ENCODE assay signal across 20 cellular contexts in the genomic region with DNA sequence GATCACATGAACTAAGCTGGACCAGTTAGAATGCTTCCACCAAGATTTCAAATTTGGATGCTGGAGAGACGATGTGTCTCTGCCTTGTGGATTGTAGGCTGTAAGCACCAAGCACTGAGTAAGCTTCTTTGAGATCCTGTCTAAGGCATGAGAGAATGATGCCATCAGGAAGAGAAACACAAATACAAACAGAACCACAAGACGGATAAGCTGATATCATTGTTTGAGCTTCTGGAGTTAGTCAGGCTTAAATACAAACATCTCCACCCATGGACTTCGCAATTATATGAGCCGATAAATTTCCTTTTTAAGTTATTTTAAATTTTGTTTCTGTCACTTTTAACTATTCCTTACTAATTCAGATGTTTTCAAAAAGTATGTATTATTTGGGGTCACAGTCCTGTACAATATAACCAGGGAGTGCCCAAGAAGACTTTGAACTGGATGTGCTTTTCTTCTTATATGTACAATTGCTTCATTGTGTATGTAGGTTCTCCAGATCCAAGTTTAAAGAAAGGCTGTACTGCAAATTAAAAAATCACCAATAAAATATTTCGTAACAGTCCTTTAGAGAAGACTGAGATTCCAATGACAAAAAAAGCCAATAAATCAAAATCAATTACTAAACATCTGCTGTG.
DNase-seq lines count a peak whose midpoint lies in the region; FAIRE-seq and TF ChIP-seq lines count a peak whose summit lies in the region.
"Had no signal": no experiment of that assay in that cellular context is flagged by ENCODE, and none has a peak within 500 bp of the region (broad histone marks: within the 10 kb centered on the region; RNA-seq: fewer than 3 reads in every experiment).

No MANE protein-coding gene starts in this region.

- H3K27me3 ChIP-seq in bronchial epithelial cell (ENCODE audit: control insufficient read depth, insufficient read depth, low read length) = no peaks in the 10 kb centered on the region
- H3K27me3 ChIP-seq: gastroesophageal sphincter, MG63, spleen had no signal

- no peak overlapping the region for H3K4me3 ChIP-seq in bronchial epithelial cell (ENCODE audit: low read depth, low read length)
- H3K4me3 ChIP-seq: gastroesophageal sphincter, MG63, spleen had no signal

- DNase-seq in AG08396 (ENCODE audit: low spot score) (peak; percentile 10), HT-29 (ENCODE audit: low spot score) (peak; percentile 68), bronchial epithelial cell (ENCODE audit: low read depth) (peak; percentile 95), iris pigment epithelial cell (ENCODE audit: low read depth) (peak; percentile 86), NCI-H345 treated with DMSO at 0.1 percent for 48 hours (lab: John Stamatoyannopoulos, UW; ENCODE audit: unreplicated experiment) (no peak), NCI-H2107 treated with DMSO at 0.1 percent for 48 hours (lab: John Stamatoyannopoulos, UW; ENCODE audit: unreplicated experiment) (no peak), SIG-M5 (lab: John Stamatoyannopoulos, UW) (no peak)
- no peak for DNase-seq in activated CD8-positive, alpha-beta memory T cell treated with anti-CD3 and anti-CD28 coated beads, Interleukin-2, amount 50 U/mL, for 48 hours
- DNase-seq: activated CD4-positive, alpha-beta T cell treated with anti-CD3 and anti-CD28 coated beads, Interleukin-2, amount 50 U/mL, for 4 hours; anterior cingulate cortex; HFFc6; MG63; NCI-H1930; NCI-H82; occipital lobe; Right ventricle myocardium superior; spleen had no signal

- peak; percentile 83 for FAIRE-seq in bronchial epithelial cell (lab: Jason Lieb, UNC)
- FAIRE-seq: D721Med, TTC549 had no signal

- TF ChIP-seq CTCF in bronchial epithelial cell (IDR thresholded peaks at IDR 0.05; ENCODE audit: insufficient read depth, low read length, severe bottlenecking) = no peak

- H3K36me3 ChIP-seq in bronchial epithelial cell (ENCODE audit: control insufficient read depth, insufficient read depth, low read length) = no peaks in the 10 kb centered on the region
- H3K36me3 ChIP-seq: gastroesophageal sphincter, MG63, spleen had no signal

Comparison
In these comparisons a context has a peak if more than half of its experiments do, and no peak if none do; other contexts are left out.
1. DNase-seq: peak in AG08396 (single experiment), HT-29 (single experiment), bronchial epithelial cell (single experiment) and iris pigment epithelial cell (single experiment); none in activated CD8-positive, alpha-beta memory T cell treated with anti-CD3 and anti-CD28 coated beads, Interleukin-2, amount 50 U/mL, for 48 hours (single experiment), NCI-H345 treated with DMSO at 0.1 percent for 48 hours (single experiment), NCI-H2107 treated with DMSO at 0.1 percent for 48 hours (single experiment) and SIG-M5 (single experiment).